Comparison of ENCODE assay signal across 23 cellular contexts in genomic region chr12:72828662-72829324, GRCh38.
"Had no signal": no experiment of that assay in that cellular context is flagged by ENCODE, and none has a peak within 500 bp of the region (broad histone marks: within the 10 kb centered on the region; RNA-seq: fewer than 3 reads in every experiment).

No MANE protein-coding gene starts in this region.

- H3K9me3 ChIP-seq: colonic mucosa, gastroesophageal sphincter, transverse colon, uterus had no signal

- H3K27me3 ChIP-seq: colonic mucosa, gastroesophageal sphincter, stomach, suprapubic skin, transverse colon, uterus had no signal

- H3K36me3 ChIP-seq: colonic mucosa, gastroesophageal sphincter, stomach, suprapubic skin, transverse colon, uterus had no signal

- DNase-seq: activated B cell treated with CpG ODN at 0.5 μM for 24 hours; activated CD4-positive, alpha-beta memory T cell treated with anti-CD3 and anti-CD28 coated beads for 36 hours; activated CD4-positive, alpha-beta T cell treated with anti-CD3 and anti-CD28 coated beads for 4 hours; activated naive CD4-positive, alpha-beta T cell treated with Interleukin-2 at 50 U/mL for 16 hours; activated T-cell treated with anti-CD3 and anti-CD28 coated beads, Interleukin-2, amount 50 U/mL, for 48 hours; amygdala; colonic mucosa; head of caudate nucleus; left cardiac atrium; naive B cell; posterior cingulate gyrus; small intestine; stomach; T1000; transverse colon; uterus had no signal

- H3K4me3 ChIP-seq: colonic mucosa, gastroesophageal sphincter, stomach, suprapubic skin, transverse colon, uterus had no signal

- H3K27ac ChIP-seq: colonic mucosa, epithelial cell of prostate, gastroesophageal sphincter, stomach, suprapubic skin, transverse colon, uterus had no signal

- ATAC-seq: gastroesophageal sphincter; left cardiac atrium; sciatic nerve; stimulated activated memory B cell treated with anti-CD40 and anti-IgM and Interleukin-4, amounts not matched to agents 10 μg/mL and 1 μg/mL and 100 μg/mL, for 72 hours had no signal

- H3K4me1 ChIP-seq: colonic mucosa, gastroesophageal sphincter, stomach, suprapubic skin, transverse colon, uterus had no signal

- FAIRE-seq: bronchial epithelial cell, islet of Langerhans, small intestine had no signal
